In the genomic region with DNA sequence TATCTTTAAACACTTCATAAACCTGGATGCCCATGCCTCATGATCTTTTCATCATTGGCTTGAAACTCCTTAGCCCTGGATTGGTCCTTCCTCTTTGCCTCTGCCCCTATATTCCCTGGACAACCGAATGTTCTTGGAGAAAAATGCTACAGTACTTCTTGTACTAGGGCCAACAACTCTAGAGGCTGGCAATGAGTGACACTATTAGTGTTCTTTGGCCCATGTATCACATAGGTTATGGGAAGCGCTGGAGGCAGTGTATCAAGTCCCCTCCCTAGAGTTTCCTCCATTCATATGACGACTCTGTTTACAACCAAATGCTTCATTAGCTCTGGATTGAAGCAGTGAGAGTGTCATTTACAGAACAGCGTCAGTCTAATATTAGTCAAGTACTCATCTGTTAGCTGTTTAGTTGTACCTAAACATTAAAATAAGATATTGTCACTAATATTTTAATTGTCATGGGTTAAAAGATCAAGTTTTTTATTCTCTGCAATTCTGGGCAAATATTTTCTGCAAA, we compare ENCODE assay signal across 26 cellular contexts.
DNase-seq lines count a peak whose midpoint lies in the region; ATAC-seq lines count a peak whose summit lies in the region.
"Had no signal": no experiment of that assay in that cellular context is flagged by ENCODE, and none has a peak within 500 bp of the region (broad histone marks: within the 10 kb centered on the region; RNA-seq: fewer than 3 reads in every experiment).

No MANE protein-coding gene starts in this region.

- no peaks in the 10 kb centered on the region for H3K9me3 Mint-ChIP-seq in central memory CD8-positive, alpha-beta T cell
- H3K9me3 Mint-ChIP-seq: activated T-cell treated with anti-CD3 and anti-CD28 coated beads, Interleukin-2, amount 50 U/mL, for 4 hours; naive B cell; stimulated activated naive CD8-positive, alpha-beta T cell treated with anti-CD3 and anti-CD28 coated beads, Interleukin-15, Interleukin-2, amounts not matched to agents 100 ng/mL and 50 ng/mL, for 24 hours; T-helper 1 cell treated with Interleukin-12 subunit alpha and Interleukin-12 subunit beta and Interleukin-4 antibody, amounts not matched to agents 30 μg/mL and 1 μg/mL, for 36 hours had no signal

- peaks cover 10% of the 10 kb centered on the region for H3K4me1 Mint-ChIP-seq in central memory CD8-positive, alpha-beta T cell
- H3K4me1 Mint-ChIP-seq: naive B cell had no signal

- ATAC-seq in Right ventricle myocardium superior (ENCODE audit: poor library complexity) (peak; percentile 40), HG02840 (IDR thresholded peaks at IDR 0.05; ENCODE audit: low FRiP score, unreplicated experiment) (no peak), GM19452 (IDR thresholded peaks at IDR 0.05; ENCODE audit: unreplicated experiment) (no peak)
- ATAC-seq in central memory CD8-positive, alpha-beta T cell (replicated peaks; ENCODE audit: extremely low read depth, poor library complexity, severe bottlenecking): no peak
- ATAC-seq: activated T-cell treated with anti-CD3 and anti-CD28 coated beads, Interleukin-2, amount 50 U/mL, for 4 hours; left colon had no signal

- H3K27me3 Mint-ChIP-seq in central memory CD8-positive, alpha-beta T cell: no peaks in the 10 kb centered on the region
- H3K27me3 Mint-ChIP-seq: naive B cell; stimulated activated naive CD8-positive, alpha-beta T cell treated with anti-CD3 and anti-CD28 coated beads, Interleukin-15, Interleukin-2, amounts not matched to agents 100 ng/mL and 50 ng/mL, for 24 hours had no signal

- H3K36me3 Mint-ChIP-seq in central memory CD8-positive, alpha-beta T cell (ENCODE audit: insufficient read depth): peaks cover 29% of the 10 kb centered on the region

- H3K27ac Mint-ChIP-seq in central memory CD8-positive, alpha-beta T cell (ENCODE audit: low read depth): peak overlapping the region; percentile 54
- H3K27ac Mint-ChIP-seq: stimulated activated naive CD8-positive, alpha-beta T cell treated with anti-CD3 and anti-CD28 coated beads, Interleukin-15, Interleukin-2, amounts not matched to agents 100 ng/mL and 50 ng/mL, for 24 hours; T-helper 1 cell treated with Interleukin-12 subunit alpha and Interleukin-12 subunit beta and Interleukin-4 antibody, amounts not matched to agents 30 μg/mL and 1 μg/mL, for 36 hours had no signal

- DNase-seq in Right ventricle myocardium superior: no peak
- no peak for DNase-seq in cardiac septum (ENCODE audit: low spot score)
- DNase-seq in central memory CD8-positive, alpha-beta T cell (ENCODE audit: low spot score in 2 of 2): no peak
- DNase-seq in pons (ENCODE audit: low spot score): peak; percentile 53
- DNase-seq in RKO (ENCODE audit: low spot score): no peak
- DNase-seq in stimulated activated CD4-positive, alpha-beta T cell treated with anti-CD3 and anti-CD28 coated beads, Interleukin-2, amount 100 ng/mL, for 48 hours: no peak
- DNase-seq: activated CD4-positive, alpha-beta T cell treated with anti-CD3 and anti-CD28 coated beads for 4 hours; activated naive CD4-positive, alpha-beta T cell treated with Interleukin-2 at 50 U/mL for 16 hours; activated T-cell treated with anti-CD3 and anti-CD28 coated beads, Interleukin-2, amount 50 U/mL, for 4 hours; AML-193; DMS53; GDM1; heart right ventricle; KG1; left colon; naive B cell; NCI-H1436; NCI-H2171; NCI-H526; retina; stimulated activated CD4-positive, alpha-beta T cell treated with anti-CD3 and anti-CD28 coated beads, Interleukin-4, amount 100 ng/mL, for 24 hours; transverse colon had no signal

- no peak overlapping the region for H3K4me3 Mint-ChIP-seq in central memory CD8-positive, alpha-beta T cell
- H3K4me3 Mint-ChIP-seq: activated T-cell treated with anti-CD3 and anti-CD28 coated beads, Interleukin-2, amount 50 U/mL, for 4 hours; naive B cell; stimulated activated naive CD8-positive, alpha-beta T cell treated with anti-CD3 and anti-CD28 coated beads, Interleukin-15, Interleukin-2, amounts not matched to agents 100 ng/mL and 50 ng/mL, for 24 hours; T-helper 1 cell treated with Interleukin-12 subunit alpha and Interleukin-12 subunit beta and Interleukin-4 antibody, amounts not matched to agents 30 μg/mL and 1 μg/mL, for 36 hours had no signal

- intact Hi-C loops in Right ventricle myocardium superior (cut with DNase I): no loop called here
- intact Hi-C loops in cardiac septum (cut with DNase I): no loop called here
